ENCODE assay signal across 22 cellular contexts in the genomic region with DNA sequence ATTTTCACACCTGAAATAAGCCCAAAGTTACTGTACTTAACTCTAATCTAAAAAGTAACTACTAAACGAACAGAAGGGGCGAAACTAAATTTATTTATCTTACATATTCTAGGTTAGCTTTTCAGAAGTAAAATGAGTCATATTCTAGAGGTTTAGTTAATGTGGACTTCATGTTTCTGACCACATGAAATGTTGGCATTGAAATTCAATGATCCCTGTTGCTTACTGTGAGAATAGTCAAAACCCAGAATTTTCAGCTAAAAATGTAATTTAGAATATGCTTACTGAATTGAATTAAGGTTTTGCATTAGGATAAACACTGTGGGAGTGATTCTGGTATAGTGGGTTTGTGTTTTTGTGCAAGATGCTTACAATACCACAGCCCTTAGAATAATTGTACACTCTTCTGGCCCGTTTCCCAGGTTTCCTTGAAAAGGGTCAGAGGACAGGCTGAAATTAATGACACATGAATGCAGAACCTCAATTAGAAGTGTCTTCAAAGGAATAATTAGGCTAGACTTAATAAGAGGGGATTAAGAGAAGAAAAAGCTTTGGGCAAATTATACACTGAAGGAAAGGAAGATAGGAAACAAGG. TPM values are rescaled to one million over a fixed set of nuclear protein-coding genes. Genes with fewer than 3 reads are reported as not detected.
A peak's percentile ranks its signal among the peaks of the same experiment; 100 is the strongest.
DNase-seq lines count a peak whose midpoint lies in the region; TF ChIP-seq lines count a peak whose summit lies in the region.
"Had no signal": no experiment of that assay in that cellular context is flagged by ENCODE, and none has a peak within 500 bp of the region (broad histone marks: within the 10 kb centered on the region; RNA-seq: fewer than 3 reads in every experiment).

No MANE protein-coding gene starts in this region.

- no peaks in the 10 kb centered on the region for H3K36me3 ChIP-seq in neural progenitor cell
- no peaks in the 10 kb centered on the region for H3K36me3 ChIP-seq in SJCRH30

- intact Hi-C loops in Calu3 (cut with micrococcal nuclease; ENCODE audit: unreplicated experiment) = no loop called here

- H3K9me3 ChIP-seq in neural progenitor cell (ENCODE audit: low read depth) (no peaks in the 10 kb centered on the region), SJCRH30 (replicated peaks) (no peaks in the 10 kb centered on the region)
- H3K9me3 ChIP-seq: heart right ventricle, SK-N-SH had no signal

- peaks cover 23% of the 10 kb centered on the region for H3K4me1 ChIP-seq in neural progenitor cell
- no peaks in the 10 kb centered on the region; the same call in 1 of the 2 replicates for H3K4me1 ChIP-seq in SJCRH30

- H3K27ac Mint-ChIP-seq in Calu3 (ENCODE audit: unreplicated experiment) = no peak overlapping the region
- peak overlapping the region in 2 of 5 experiments; percentile 64 for H3K27ac Mint-ChIP-seq in brain
- H3K27ac Mint-ChIP-seq in neural progenitor cell = no peak overlapping the region
- H3K27ac Mint-ChIP-seq: activated CD4-positive, alpha-beta memory T cell treated with anti-CD3 and anti-CD28 coated beads, Interleukin-2, amount 10 ng/mL, durations not matched to agents 7 days and 5 days; activated naive CD8-positive, alpha-beta T cell treated with anti-CD3 and anti-CD28 coated beads, Interleukin-2, amount 50 U/mL, for 24 hours; WTC11 had no signal

- H3K27me3 Mint-ChIP-seq in Calu3 (ENCODE audit: unreplicated experiment) (no peaks in the 10 kb centered on the region), brain (peaks cover 4% of the 10 kb centered on the region), neural progenitor cell (ENCODE audit: insufficient read depth, low read depth) (peaks cover 6% of the 10 kb centered on the region)

- no peak for TF ChIP-seq CTCF in Calu3 (IDR thresholded peaks at IDR 0.05; ENCODE audit: unreplicated experiment)
- TF ChIP-seq CTCF in brain (conservative IDR thresholded peaks at IDR 0.05) = no peak
- TF ChIP-seq CTCF in neural progenitor cell (IDR thresholded peaks at IDR 0.05) = no peak

- no peak overlapping the region for H3K27ac ChIP-seq in neural progenitor cell
- H3K27ac ChIP-seq in SJCRH30 = no peak overlapping the region
- H3K27ac ChIP-seq: KMS-11 had no signal

- peak overlapping the region; percentile 84 for H3K4me3 Mint-ChIP-seq in Calu3 (ENCODE audit: low read depth, unreplicated experiment)
- H3K4me3 Mint-ChIP-seq in brain = peak overlapping the region; percentile 51 to 88 (median 81)
- H3K4me3 Mint-ChIP-seq in neural progenitor cell = peak overlapping the region; percentile 34
- H3K4me3 Mint-ChIP-seq: activated CD4-positive, alpha-beta memory T cell treated with anti-CD3 and anti-CD28 coated beads, Interleukin-2, amount 10 ng/mL, durations not matched to agents 7 days and 5 days; activated naive CD8-positive, alpha-beta T cell treated with anti-CD3 and anti-CD28 coated beads, Interleukin-2, amount 50 U/mL, for 24 hours had no signal

- H2AFZ ChIP-seq in neural progenitor cell (replicated peaks) = peak overlapping the region; percentile 11

- H3K36me3 Mint-ChIP-seq in Calu3 (ENCODE audit: insufficient read depth, unreplicated experiment) (peaks cover 34% of the 10 kb centered on the region), brain (peaks cover 23% of the 10 kb centered on the region), neural progenitor cell (peaks cover 9% of the 10 kb centered on the region)

- H3F3A ChIP-seq in neural progenitor cell (ENCODE audit: low read depth) = peaks cover 11% of the 10 kb centered on the region

- no TSS peak for BruUV-seq in Calu3 (replicated peaks; lab: Mats Ljungman, UMichigan)

- peaks cover 25% of the 10 kb centered on the region for H4K20me1 ChIP-seq in neural progenitor cell (ENCODE audit: low read depth)

- peak overlapping the region; percentile 87 for H3K4me2 ChIP-seq in neural progenitor cell

- DNase-seq in Calu3 (no peak), NCI-H146 (lab: John Stamatoyannopoulos, UW) (peak; percentile 21), neural progenitor cell (ENCODE audit: low spot score) (peak; percentile 51), NOMO-1 (lab: John Stamatoyannopoulos, UW; ENCODE audit: unreplicated experiment in 2 of 2) (no peak), SJCRH30 (no peak)
- DNase-seq in stimulated activated CD4-positive, alpha-beta T cell treated with anti-CD3 and anti-CD28 coated beads, Interleukin-2, amount 100 ng/mL, for 24 hours = no peak
- DNase-seq: activated CD4-positive, alpha-beta memory T cell treated with anti-CD3 and anti-CD28 coated beads, Interleukin-2, amount 10 ng/mL, durations not matched to agents 7 days and 5 days; activated gamma-delta T cell; activated naive CD8-positive, alpha-beta T cell treated with anti-CD3 and anti-CD28 coated beads, Interleukin-2, amount 50 U/mL, for 24 hours; activated T-cell treated with anti-CD3 and anti-CD28 coated beads for 4 hours; CD4-positive, CD25-positive, alpha-beta regulatory T cell; heart right ventricle; MV-4-11; naive thymus-derived CD4-positive, alpha-beta T cell; NCI-H2029 treated with DMSO at 0.1 percent for 48 hours; NCI-H446; posterior cingulate gyrus; SK-N-SH; T-helper 9 cell had no signal

- no peak overlapping the region for H3K9ac ChIP-seq in neural progenitor cell
- H3K9ac ChIP-seq: KMS-11, SK-N-SH had no signal

- no peaks in the 10 kb centered on the region for H3K9me3 Mint-ChIP-seq in Calu3 (ENCODE audit: low read depth, unreplicated experiment)
- H3K9me3 Mint-ChIP-seq in brain = peaks cover 0 to 9% (median 0%) of the 10 kb centered on the region in 5 experiments
- H3K9me3 Mint-ChIP-seq in neural progenitor cell = peaks cover 3% of the 10 kb centered on the region
- H3K9me3 Mint-ChIP-seq: activated CD4-positive, alpha-beta memory T cell treated with anti-CD3 and anti-CD28 coated beads, Interleukin-2, amount 10 ng/mL, durations not matched to agents 7 days and 5 days; activated naive CD8-positive, alpha-beta T cell treated with anti-CD3 and anti-CD28 coated beads, Interleukin-2, amount 50 U/mL, for 24 hours had no signal

- CTCF ChIA-PET in Calu3 (lab: Charles Lee) = interaction anchor here (1.1 to 2.4 kb wide), 7 partner anchors 228 to 379 kb away, joined by 3 to 57 read pairs (median 4); no protein-coding TSS in a partner anchor

- peaks cover 33% of the 10 kb centered on the region for H3K79me2 ChIP-seq in neural progenitor cell (ENCODE audit: low read depth)

- H3K4me1 Mint-ChIP-seq in Calu3 (ENCODE audit: low read depth, unreplicated experiment) = peaks cover 23% of the 10 kb centered on the region
- H3K4me1 Mint-ChIP-seq in brain = peaks cover 32% of the 10 kb centered on the region
- peaks cover 50% of the 10 kb centered on the region for H3K4me1 Mint-ChIP-seq in neural progenitor cell

- peaks cover 9% of the 10 kb centered on the region for H3K27me3 ChIP-seq in neural progenitor cell
- no peaks in the 10 kb centered on the region for H3K27me3 ChIP-seq in SJCRH30
- H3K27me3 ChIP-seq: heart right ventricle had no signal

- H3K4me3 ChIP-seq in neural progenitor cell = no peak overlapping the region
- H3K4me3 ChIP-seq in SJCRH30 = no peak overlapping the region

RNA-seq across cellular contexts. Expression of a gene that starts 1.4 kb away (rescaled TPM):
- 22.8 and 26.2 TPM in 2 replicates for total RNA-seq in Calu3 (2022)
- polyA plus RNA-seq in brain (ENCODE audit: insufficient read depth, low read depth, low replicate concordance) = 4.9 TPM
- 17.9 and 20.0 TPM in 2 replicates for total RNA-seq in neural progenitor cell (ENCODE audit: low replicate concordance)
- 8.4 and 9.3 TPM in 2 replicates for total RNA-seq in SJCRH30 (2014; rRNA removed; shearing (Covaris generic))

Comparison
In these comparisons a context has a peak if more than half of its experiments do, and no peak if none do; other contexts are left out.
1. DNase-seq: peak in NCI-H146 (single experiment) and neural progenitor cell (single experiment); none in Calu3 (single experiment), stimulated activated CD4-positive, alpha-beta T cell treated with anti-CD3 and anti-CD28 coated beads, Interleukin-2, amount 100 ng/mL, for 24 hours (0 of 2), NOMO-1 (0 of 2) and SJCRH30 (0 of 2).
2. H3K4me3 Mint-ChIP-seq: peak in every context shown above with its lines; median percentile 84 in Calu3; 81 in brain; 34 in neural progenitor cell.